In the genomic region with DNA sequence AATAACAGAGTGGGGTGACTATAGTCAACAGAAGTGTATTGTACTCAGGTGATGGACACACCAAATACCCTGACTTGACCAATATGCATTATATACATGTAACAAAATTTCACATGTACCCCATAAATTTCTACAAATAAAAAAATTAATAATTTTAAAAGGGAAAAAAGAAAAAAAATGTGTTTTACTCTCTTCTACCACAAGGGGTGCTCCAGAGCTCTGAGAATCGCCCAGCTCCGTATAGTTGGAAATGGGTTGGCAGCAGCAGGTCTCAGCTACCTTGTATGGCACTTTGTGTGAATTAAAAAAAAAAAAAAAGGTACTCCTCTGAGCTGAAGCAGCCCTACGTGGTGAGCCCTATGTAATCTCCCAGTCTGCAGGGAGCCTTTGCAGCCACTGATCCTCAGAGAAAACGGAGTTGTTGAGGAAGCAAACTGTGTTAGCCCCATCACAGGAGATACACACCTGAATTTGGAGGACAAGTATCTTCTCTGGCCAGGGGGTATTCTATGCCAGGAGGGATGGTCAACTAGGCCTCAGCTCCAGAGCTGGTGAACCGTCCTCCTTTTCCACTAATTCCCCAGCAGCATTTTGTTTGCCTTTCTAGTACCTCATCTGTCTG, we compare ENCODE assay signal across 1 cellular context.
TF ChIP-seq lines count a peak whose summit lies in the region.

No MANE protein-coding gene starts in this region.

TF ChIP-seq in K562, 482 proteins besides CTCF, POLR2A, EP300 and RAD21 (continued from another document):
- TF ChIP-seq, protein P1, sequence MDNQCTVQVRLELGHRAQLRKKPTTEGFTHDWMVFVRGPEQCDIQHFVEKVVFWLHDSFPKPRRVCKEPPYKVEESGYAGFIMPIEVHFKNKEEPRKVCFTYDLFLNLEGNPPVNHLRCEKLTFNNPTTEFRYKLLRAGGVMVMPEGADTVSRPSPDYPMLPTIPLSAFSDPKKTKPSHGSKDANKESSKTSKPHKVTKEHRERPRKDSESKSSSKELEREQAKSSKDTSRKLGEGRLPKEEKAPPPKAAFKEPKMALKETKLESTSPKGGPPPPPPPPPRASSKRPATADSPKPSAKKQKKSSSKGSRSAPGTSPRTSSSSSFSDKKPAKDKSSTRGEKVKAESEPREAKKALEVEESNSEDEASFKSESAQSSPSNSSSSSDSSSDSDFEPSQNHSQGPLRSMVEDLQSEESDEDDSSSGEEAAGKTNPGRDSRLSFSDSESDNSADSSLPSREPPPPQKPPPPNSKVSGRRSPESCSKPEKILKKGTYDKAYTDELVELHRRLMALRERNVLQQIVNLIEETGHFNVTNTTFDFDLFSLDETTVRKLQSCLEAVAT (IDR thresholded peaks at IDR 0.05) = no peak
- TF ChIP-seq, protein P2, sequence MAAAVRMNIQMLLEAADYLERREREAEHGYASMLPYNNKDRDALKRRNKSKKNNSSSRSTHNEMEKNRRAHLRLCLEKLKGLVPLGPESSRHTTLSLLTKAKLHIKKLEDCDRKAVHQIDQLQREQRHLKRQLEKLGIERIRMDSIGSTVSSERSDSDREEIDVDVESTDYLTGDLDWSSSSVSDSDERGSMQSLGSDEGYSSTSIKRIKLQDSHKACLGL (CRISPR knock-in tag; IDR thresholded peaks at IDR 0.05; ENCODE audit: borderline replicate concordance, poor library complexity, severe bottlenecking) = no peak
- no peak for TF ChIP-seq ZFP30 (CRISPR knock-in tag; IDR thresholded peaks at IDR 0.05; ENCODE audit: borderline replicate concordance)
